8 cellular contexts compared by ENCODE assay signal in the genomic region with DNA sequence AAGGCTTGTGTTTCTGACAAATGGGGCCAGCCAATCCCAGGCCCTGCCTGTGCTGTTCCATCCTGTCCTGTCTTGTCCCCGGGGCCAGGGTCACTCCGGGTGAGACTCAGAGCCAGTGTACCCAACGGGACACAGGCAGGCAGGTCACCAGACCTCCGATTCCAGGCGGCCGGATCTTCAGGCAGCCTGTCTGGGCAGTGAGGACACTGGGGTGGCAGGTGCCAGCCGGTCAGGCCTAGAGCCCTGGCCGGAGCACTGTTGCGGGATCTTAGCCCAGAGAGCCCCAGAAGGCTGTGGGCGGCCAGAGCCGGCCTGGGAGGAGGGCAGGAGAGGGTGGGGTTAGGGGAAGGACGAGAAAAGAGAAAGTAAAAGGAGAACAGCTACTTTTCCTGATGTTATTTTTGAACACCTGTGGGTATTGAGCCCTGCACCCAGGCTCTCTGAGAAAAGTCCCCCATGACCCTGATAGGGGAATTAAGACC. TPM values are rescaled to one million over a fixed set of nuclear protein-coding genes. Genes with fewer than 3 reads are reported as not detected.
DNase-seq lines count a peak whose midpoint lies in the region; ATAC-seq, FAIRE-seq and TF ChIP-seq lines count a peak whose summit lies in the region.

No MANE protein-coding gene starts in this region.

- TF ChIP-seq EP300 in A549 (IDR thresholded peaks at IDR 0.05), result no peak

- no peak overlapping the region for H3K9ac ChIP-seq in KMS-11

- no peak for FAIRE-seq in A549 (lab: Jason Lieb, UNC)

- peak overlapping the region; percentile 97 to 100 for H3K27ac ChIP-seq in A549
- H3K27ac ChIP-seq in KMS-11, result no peak overlapping the region
- H3K27ac ChIP-seq in breast epithelium, result peak overlapping the region; percentile 93 to 97
- H3K27ac ChIP-seq in tibial artery, result peak overlapping the region; percentile 92 to 97

- no peaks in the 10 kb centered on the region for H3K79me2 ChIP-seq in KMS-11 (ENCODE audit: insufficient read depth, low read depth)

- H3K4me1 ChIP-seq in A549 (peaks cover 52% of the 10 kb centered on the region), KMS-11 (ENCODE audit: low read depth, poor library complexity, severe bottlenecking) (peaks cover 44% of the 10 kb centered on the region), breast epithelium (peaks cover 12 to 20% of the 10 kb centered on the region in 2 donors), tibial artery (peaks cover 0 to 65% (median 51%) of the 10 kb centered on the region in 4 donors)

- TF ChIP-seq POLR2A in A549 (IDR thresholded peaks at IDR 0.05; ENCODE audit: low read length) (no peak), breast epithelium (IDR thresholded peaks at IDR 0.05) (no peak)

- no peak for ATAC-seq in A549
- peak; percentile 28 for ATAC-seq in GM18867 (IDR thresholded peaks at IDR 0.05; ENCODE audit: unreplicated experiment)

- H3K36me3 ChIP-seq in KMS-11 (ENCODE audit: insufficient read depth) (no peaks in the 10 kb centered on the region), breast epithelium (no peaks in the 10 kb centered on the region), tibial artery (no peaks in the 10 kb centered on the region)

- H3K4me2 ChIP-seq in A549 (peak overlapping the region; percentile 90), KMS-11 (peak overlapping the region; percentile 49; the same call in 1 of the 2 replicates)

- no peak for TF ChIP-seq CTCF in A549 (IDR thresholded peaks at IDR 0.05)
- TF ChIP-seq CTCF in KMS-11 (conservative IDR thresholded peaks at IDR 0.05; ENCODE audit: low read depth, low read length), result no peak
- TF ChIP-seq CTCF in breast epithelium (IDR thresholded peaks at IDR 0.05), result no peak
- TF ChIP-seq CTCF in tibial artery (IDR thresholded peaks at IDR 0.05), result no peak

- 35% methylated on average over 7 of the region's 12 CpGs for WGBS in A549 (ENCODE audit: missing lambda C conversion rate)

- CTCF ChIA-PET in A549 (lab: Yijun Ruan, JAX), result interaction anchor here (0.5 to 3.5 kb wide), 21 partner anchors 7 to 231 kb away, joined by 3 to 24 read pairs (median 5); no protein-coding TSS in a partner anchor

- H2AFZ ChIP-seq in KMS-11 (ENCODE audit: low read depth), result no peak overlapping the region

- H3K4me3 ChIP-seq in A549 (peak overlapping the region; percentile 2; the same call in 1 of the 3 replicates), KMS-11 (IDR thresholded peaks at IDR 0.05; ENCODE audit: insufficient read depth, low read depth, low read length) (no peak overlapping the region), breast epithelium (peak overlapping the region; percentile 11 to 53 (median 28)), tibial artery (peak overlapping the region; percentile 60 to 70)

- POLR2A ChIA-PET in A549 (lab: Yijun Ruan, JAX), result interaction anchor here (0.6 kb wide), 2 partner anchors 48 to 317 kb away, joined by 3 read pairs; no protein-coding TSS in a partner anchor

- intact Hi-C loops in breast epithelium (cut with DNase I; ENCODE audit: low total_unique reads) (no loop called here), tibial artery (cut with DNase I; ENCODE audit: low total_unique reads) (no loop called here)

- H3K27me3 ChIP-seq in KMS-11 (ENCODE audit: insufficient read depth, low read depth), result peaks cover 10% of the 10 kb centered on the region; the same call in 1 of the 2 replicates
- H3K27me3 ChIP-seq in breast epithelium, result no peaks in the 10 kb centered on the region
- H3K27me3 ChIP-seq in tibial artery, result no peaks in the 10 kb centered on the region

- no peak for TF ChIP-seq RAD21 in A549 (conservative IDR thresholded peaks at IDR 0.05 in 1 of 2, IDR thresholded peaks at IDR 0.05 in 1 of 2)

- H3K9me3 ChIP-seq in A549 (no peaks in the 10 kb centered on the region), breast epithelium (no peaks in the 10 kb centered on the region), tibial artery (no peaks in the 10 kb centered on the region)

- no peak for DNase-seq in A549 (ENCODE audit: low read depth in 1 of 2, low spot score in 1 of 2)
- DNase-seq in breast epithelium (ENCODE audit: low spot score in 2 of 2), result peak; percentile 59 to 62
- peak; percentile 84 for DNase-seq in medulla oblongata (ENCODE audit: extremely low spot score)
- DNase-seq in tibial artery, result peak; percentile 73 to 94
- DNase-seq in DMS 273 (lab: John Stamatoyannopoulos, UW; ENCODE audit: unreplicated experiment), result no peak
- DNase-seq in effector CD8-positive, alpha-beta T cell (lab: John Stamatoyannopoulos, UW), result no peak

- H4K20me1 ChIP-seq in KMS-11 (ENCODE audit: insufficient read depth), result no peaks in the 10 kb centered on the region

TF ChIP-seq in A549, 52 proteins besides CTCF, POLR2A, EP300 and RAD21:
- TF ChIP-seq HEYL (CRISPR knock-in tag; IDR thresholded peaks at IDR 0.05), result no peak
- TF ChIP-seq BHLHE40 (IDR thresholded peaks at IDR 0.05; ENCODE audit: low read depth, low read length), result no peak
- TF ChIP-seq CBX8 (IDR thresholded peaks at IDR 0.05), result no peak
- no peak for TF ChIP-seq SMC3 (IDR thresholded peaks at IDR 0.05)
- TF ChIP-seq NR3C1 (IDR thresholded peaks at IDR 0.05), result no peak
- TF ChIP-seq CHD2 (IDR thresholded peaks at IDR 0.05; ENCODE audit: low read length, partially characterized antibody), result no peak
- no peak for TF ChIP-seq HOXA7 (CRISPR knock-in tag; IDR thresholded peaks at IDR 0.05)
- TF ChIP-seq MAZ (IDR thresholded peaks at IDR 0.05; ENCODE audit: borderline replicate concordance, low read depth, low read length), result no peak
- no peak for TF ChIP-seq TP53 (CRISPR knock-in tag; IDR thresholded peaks at IDR 0.05)
- TF ChIP-seq CHD4 (IDR thresholded peaks at IDR 0.05; ENCODE audit: borderline replicate concordance), result no peak
- no peak for TF ChIP-seq FOSL2 (IDR thresholded peaks at IDR 0.05)
- TF ChIP-seq FOSL2 (CRISPR knock-in tag; IDR thresholded peaks at IDR 0.05), result no peak
- no peak for TF ChIP-seq NFE2L2 (conservative IDR thresholded peaks at IDR 0.05; ENCODE audit: low read length)
- no peak for TF ChIP-seq JUN (IDR thresholded peaks at IDR 0.05)
- no peak for TF ChIP-seq MAFK (IDR thresholded peaks at IDR 0.05; ENCODE audit: partially characterized antibody)
- TF ChIP-seq MYC (IDR thresholded peaks at IDR 0.05; ENCODE audit: borderline replicate concordance, low read length), result no peak
- TF ChIP-seq, protein P1, sequence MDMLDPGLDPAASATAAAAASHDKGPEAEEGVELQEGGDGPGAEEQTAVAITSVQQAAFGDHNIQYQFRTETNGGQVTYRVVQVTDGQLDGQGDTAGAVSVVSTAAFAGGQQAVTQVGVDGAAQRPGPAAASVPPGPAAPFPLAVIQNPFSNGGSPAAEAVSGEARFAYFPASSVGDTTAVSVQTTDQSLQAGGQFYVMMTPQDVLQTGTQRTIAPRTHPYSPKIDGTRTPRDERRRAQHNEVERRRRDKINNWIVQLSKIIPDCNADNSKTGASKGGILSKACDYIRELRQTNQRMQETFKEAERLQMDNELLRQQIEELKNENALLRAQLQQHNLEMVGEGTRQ (IDR thresholded peaks at IDR 0.05), result no peak
- TF ChIP-seq, protein P2, sequence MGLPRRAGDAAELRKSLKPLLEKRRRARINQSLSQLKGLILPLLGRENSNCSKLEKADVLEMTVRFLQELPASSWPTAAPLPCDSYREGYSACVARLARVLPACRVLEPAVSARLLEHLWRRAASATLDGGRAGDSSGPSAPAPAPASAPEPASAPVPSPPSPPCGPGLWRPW (IDR thresholded peaks at IDR 0.05), result no peak
- TF ChIP-seq EHF (CRISPR knock-in tag; IDR thresholded peaks at IDR 0.05), result no peak

RNA-seq across cellular contexts. Expression of a gene that starts 27.6 kb away (rescaled TPM):
- polyA plus RNA-seq in A549 (2011; rRNA removed) (1,312 and 1,863 TPM in 2 replicates), A549 (2017; fragmentation: RNase III; extraction: RNeasy Plus Mini Kit Qiagen cat#74134 plus additional on column Dnase treatment) (5,057 to 5,556 TPM (median 5,344 TPM) in 3 replicates)
- 6,925 and 8,166 TPM in 2 replicates for polyA plus RNA-seq in A549 (2012; cell fraction: cytosol; rRNA removed)
- 8,032 and 13,648 TPM in 2 replicates for polyA plus RNA-seq in A549 (2012; cell fraction: nucleus; rRNA removed)
- polyA minus RNA-seq in A549 (2011; rRNA and poly(A)+ RNA removed), result 3,044 and 5,216 TPM in 2 replicates
- 1,000 to 10,000 TPM; 1,501 to 2,393 (median 1,834) TPM for total RNA-seq in breast epithelium

RNA-seq across cellular contexts. Expression of a gene that starts 34.7 kb away (rescaled TPM):
- 39.1 and 50.6 TPM in 2 replicates for polyA plus RNA-seq in A549 (2011; rRNA removed)
- 139 and 218 TPM in 2 replicates for polyA plus RNA-seq in A549 (2012; cell fraction: cytosol; rRNA removed)
- polyA plus RNA-seq in A549 (2012; cell fraction: nucleus; rRNA removed), result 193 and 320 TPM in 2 replicates
- 165 to 184 TPM (median 171 TPM) in 3 replicates for polyA plus RNA-seq in A549 (2017; fragmentation: RNase III; extraction: RNeasy Plus Mini Kit Qiagen cat#74134 plus additional on column Dnase treatment)
- 37.2 and 59.3 TPM in 2 replicates for polyA minus RNA-seq in A549 (2011; rRNA and poly(A)+ RNA removed)
- 10 to 100 TPM; 17.9 to 24.9 (median 22.9) TPM for total RNA-seq in breast epithelium

RNA-seq across cellular contexts. Expression of a gene that starts 44.4 kb away (rescaled TPM):
- polyA plus RNA-seq in A549 (2011; rRNA removed) (5.2 and 5.8 TPM in 2 replicates), A549 (2017; fragmentation: RNase III; extraction: RNeasy Plus Mini Kit Qiagen cat#74134 plus additional on column Dnase treatment) (12.3 to 13.0 TPM (median 12.7 TPM) in 3 replicates)
- 6.7 and 11.7 TPM in 2 replicates for polyA plus RNA-seq in A549 (2012; cell fraction: cytosol; rRNA removed)
- polyA plus RNA-seq in A549 (2012; cell fraction: nucleus; rRNA removed), result 21.0 and 33.1 TPM in 2 replicates
- 6.3 and 9.3 TPM in 2 replicates for polyA minus RNA-seq in A549 (2011; rRNA and poly(A)+ RNA removed)
- total RNA-seq in breast epithelium, result 1 to 10 TPM; 3.7 to 4.6 (median 4.0) TPM

Comparison
In these comparisons a context has a peak if more than half of its experiments do, and no peak if none do; other contexts are left out.
1. DNase-seq: peak in breast epithelium (2 of 2), medulla oblongata (single experiment) and tibial artery (2 of 2); none in A549 (0 of 2), DMS 273 (single experiment) and effector CD8-positive, alpha-beta T cell (single experiment).